8 cellular contexts compared by ENCODE assay signal in the genomic region with DNA sequence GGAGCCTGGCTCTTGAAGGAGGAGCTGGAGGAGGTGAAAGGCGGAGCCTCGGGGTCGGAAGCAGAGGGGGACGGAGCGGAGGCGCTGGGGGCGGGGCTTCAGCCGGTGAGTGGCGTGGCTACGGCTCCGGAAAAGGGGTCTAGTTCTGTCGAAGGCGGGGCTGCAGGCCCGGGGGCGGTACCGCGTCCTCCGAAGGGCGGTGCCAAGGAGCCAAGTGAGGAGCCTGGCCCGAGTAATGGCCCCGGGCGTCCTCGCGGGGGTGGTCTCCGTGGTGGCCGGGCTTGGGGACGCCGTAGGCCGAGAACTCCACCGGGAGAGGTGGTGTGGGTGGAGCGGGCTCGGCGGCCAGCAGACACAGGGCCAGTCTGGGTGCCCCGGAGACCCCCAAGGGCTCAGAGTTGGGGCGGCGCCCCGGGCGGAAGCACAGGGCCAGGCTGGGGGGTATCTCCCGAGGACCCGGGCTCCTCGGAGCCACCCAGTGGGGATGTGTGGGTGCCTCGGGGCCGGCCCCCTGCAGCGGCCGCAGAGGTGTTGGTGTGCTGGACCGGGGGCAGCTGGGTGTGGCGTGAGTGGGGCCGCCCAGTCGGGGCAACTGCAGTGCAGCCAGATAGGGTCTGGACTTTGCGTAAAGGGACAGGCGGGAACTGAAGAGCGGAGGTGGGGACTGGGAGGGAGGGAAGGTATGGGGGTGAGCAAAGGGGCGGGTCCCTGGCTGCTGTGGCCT. TPM values are rescaled to one million over a fixed set of nuclear protein-coding genes. Genes with fewer than 3 reads are reported as not detected.
DNase-seq lines count a peak whose midpoint lies in the region; ATAC-seq and TF ChIP-seq lines count a peak whose summit lies in the region.

No MANE protein-coding gene starts in this region.

- no peaks in the 10 kb centered on the region for H3K27me3 Mint-ChIP-seq in activated naive CD8-positive, alpha-beta T cell treated with anti-CD3 and anti-CD28 coated beads, Interleukin-2, amount 10 ng/mL, durations not matched to agents 7 days and 5 days

- peak; percentile 79 for TF ChIP-seq POLR2A in GM10847 (IDR thresholded peaks at IDR 0.05; ENCODE audit: extremely low read depth, insufficient read length)
- peak in 3 of 4 donors; percentile 34 to 58 (median 45) for TF ChIP-seq POLR2A in upper lobe of left lung (IDR thresholded peaks at IDR 0.05)

- H3K27ac Mint-ChIP-seq in activated naive CD8-positive, alpha-beta T cell treated with anti-CD3 and anti-CD28 coated beads, Interleukin-2, amount 10 ng/mL, durations not matched to agents 7 days and 5 days: peak overlapping the region; percentile 98

- peaks cover 15 to 66% (median 39%) of the 10 kb centered on the region in 9 donors for H3K4me1 ChIP-seq in heart right ventricle
- peaks cover 55 to 73% (median 59%) of the 10 kb centered on the region in 4 donors for H3K4me1 ChIP-seq in upper lobe of left lung

- H3K27me3 ChIP-seq in heart right ventricle: no peaks in the 10 kb centered on the region
- H3K27me3 ChIP-seq in upper lobe of left lung: no peaks in the 10 kb centered on the region

- peaks cover 24% of the 10 kb centered on the region for H3K4me1 Mint-ChIP-seq in activated naive CD8-positive, alpha-beta T cell treated with anti-CD3 and anti-CD28 coated beads, Interleukin-2, amount 10 ng/mL, durations not matched to agents 7 days and 5 days

- H3K27ac ChIP-seq in heart right ventricle (peak overlapping the region; percentile 90 to 100 (median 98)), upper lobe of left lung (peak overlapping the region; percentile 93 to 99 (median 98))

- peak; percentile 95 for DNase-seq in NCI-H1105 treated with DMSO at 0.1 percent for 48 hours (lab: John Stamatoyannopoulos, UW)
- DNase-seq in SKM-1 treated with dmso at 0.1 percent for 144 hours (lab: John Stamatoyannopoulos, UW; ENCODE audit: unreplicated experiment): peak; percentile 96
- DNase-seq in activated naive CD8-positive, alpha-beta T cell treated with anti-CD3 and anti-CD28 coated beads, Interleukin-2, amount 10 ng/mL, durations not matched to agents 7 days and 5 days: peak; percentile 100
- DNase-seq in heart right ventricle: peak; percentile 100
- peak; percentile 100 for DNase-seq in posterior vena cava (ENCODE audit: low spot score)
- DNase-seq in upper lobe of left lung: peak; percentile 100

- POLR2A ChIA-PET in activated naive CD8-positive, alpha-beta T cell treated with anti-CD3 and anti-CD28 coated beads, Interleukin-2, amount 10 ng/mL, durations not matched to agents 7 days and 5 days (lab: Charles Lee): interaction anchor here (0.7 to 7.1 kb wide), 14 partner anchors 9 to 117 kb away, joined by 3 to 106 read pairs (median 5); partner anchors contain the start of genes BAD, DNAJC4, ESRRA and FERMT3

- no peak for TF ChIP-seq EP300 in upper lobe of left lung (IDR thresholded peaks at IDR 0.05)

- H3K9me3 ChIP-seq in heart right ventricle: no peaks in the 10 kb centered on the region
- no peaks in the 10 kb centered on the region for H3K9me3 ChIP-seq in upper lobe of left lung

- peaks cover 0 to 46% (median 14%) of the 10 kb centered on the region in 9 donors for H3K36me3 ChIP-seq in heart right ventricle
- peaks cover 0 to 31% (median 18%) of the 10 kb centered on the region in 4 donors for H3K36me3 ChIP-seq in upper lobe of left lung

- ATAC-seq in HG02623 (IDR thresholded peaks at IDR 0.05; ENCODE audit: unreplicated experiment) (peak; percentile 2), heart right ventricle (peak; percentile 3 to 94 (median 12)), upper lobe of left lung (ENCODE audit: low FRiP score in 2 of 2) (peak; percentile 2 to 96)
- ATAC-seq in activated naive CD8-positive, alpha-beta T cell treated with anti-CD3 and anti-CD28 coated beads, Interleukin-2, amount 10 ng/mL, durations not matched to agents 7 days and 5 days (ENCODE audit: low read depth): peak; percentile 66

- TF ChIP-seq CTCF in heart right ventricle (IDR thresholded peaks at IDR 0.05) (peak in 3 of 9 donors; percentile 7 to 20 (median 17)), upper lobe of left lung (IDR thresholded peaks at IDR 0.05) (peak in 3 of 6 experiments; percentile 11 to 38 (median 14))

- peaks cover 18% of the 10 kb centered on the region for H3K36me3 Mint-ChIP-seq in activated naive CD8-positive, alpha-beta T cell treated with anti-CD3 and anti-CD28 coated beads, Interleukin-2, amount 10 ng/mL, durations not matched to agents 7 days and 5 days

- H3K4me3 Mint-ChIP-seq in activated naive CD8-positive, alpha-beta T cell treated with anti-CD3 and anti-CD28 coated beads, Interleukin-2, amount 10 ng/mL, durations not matched to agents 7 days and 5 days: peak overlapping the region; percentile 96

- H3K9me3 Mint-ChIP-seq in activated naive CD8-positive, alpha-beta T cell treated with anti-CD3 and anti-CD28 coated beads, Interleukin-2, amount 10 ng/mL, durations not matched to agents 7 days and 5 days: no peaks in the 10 kb centered on the region

- 0 to 1% methylated on average over 53 of the region's 53 CpGs for WGBS in heart right ventricle, 2 donors
- 0% methylated on average over 21 to 35 of the region's 53 CpGs for WGBS in upper lobe of left lung, 2 donors

- H3K4me3 ChIP-seq in heart right ventricle: peak overlapping the region; percentile 73 to 99 (median 88)
- peak overlapping the region; percentile 71 to 97 (median 90) for H3K4me3 ChIP-seq in upper lobe of left lung

- intact Hi-C loops in heart right ventricle (cut with DNase I) (loop anchor here in 3 of 10 donors (1.0 to 2.0 kb wide), 2 partner anchors 29 kb away; no protein-coding TSS in a partner anchor), posterior vena cava (cut with DNase I) (loop anchor here in 1 of 2 donors (10.0 kb wide), 1 partner anchor 63 kb away; the partner anchor contains the start of genes CATSPERZ and ESRRA)

RNA-seq across cellular contexts. Expression of gene FKBP2, which starts 0.7 kb away (rescaled TPM):
- total RNA-seq in activated naive CD8-positive, alpha-beta T cell treated with anti-CD3 and anti-CD28 coated beads, Interleukin-2, amount 10 ng/mL, durations not matched to agents 7 days and 5 days: 10 to 100 TPM; 27.7 to 28.1 TPM
- total RNA-seq in heart right ventricle: 10 to 100 TPM; 40.2 to 82.0 (median 45.9) TPM
- 100 to 1,000 TPM; 376 to 404 TPM for polyA plus RNA-seq in heart right ventricle
- total RNA-seq in posterior vena cava: 10 to 100 TPM; 50.6 to 56.7 TPM
- 100 to 1,000 TPM in 1 of 6 donors, 10 to 100 TPM in 5; 40.9 to 132 (median 63.1) TPM for total RNA-seq in upper lobe of left lung

RNA-seq across cellular contexts. Expression of gene PPP1R14B, which starts 5.2 kb away (rescaled TPM):
- 100 to 1,000 TPM; 122 to 124 TPM for total RNA-seq in activated naive CD8-positive, alpha-beta T cell treated with anti-CD3 and anti-CD28 coated beads, Interleukin-2, amount 10 ng/mL, durations not matched to agents 7 days and 5 days
- total RNA-seq in heart right ventricle: 100 to 1,000 TPM in 4 of 10 donors, 10 to 100 TPM in 6; 52.4 to 194 (median 77.2) TPM
- 100 to 1,000 TPM; 229 to 331 TPM for polyA plus RNA-seq in heart right ventricle
- 100 to 1,000 TPM; 102 to 190 TPM for total RNA-seq in posterior vena cava
- total RNA-seq in upper lobe of left lung: 100 to 1,000 TPM in 1 of 6 donors, 10 to 100 TPM in 5; 51.4 to 118 (median 60.3) TPM

RNA-seq across cellular contexts. Expression of gene VEGFB, which starts 7.2 kb away (rescaled TPM):
- 10 to 100 TPM; 93.4 to 98.8 TPM for total RNA-seq in activated naive CD8-positive, alpha-beta T cell treated with anti-CD3 and anti-CD28 coated beads, Interleukin-2, amount 10 ng/mL, durations not matched to agents 7 days and 5 days
- total RNA-seq in heart right ventricle (100 to 1,000 TPM; 245 to 353 (median 277) TPM), posterior vena cava (100 to 1,000 TPM; 163 to 190 TPM), upper lobe of left lung (100 to 1,000 TPM in 3 of 6 donors, 10 to 100 TPM in 3; 25.1 to 171 (median 124) TPM)
- polyA plus RNA-seq in heart right ventricle: 100 to 1,000 TPM; 158 to 291 TPM

RNA-seq across cellular contexts. Expression of gene PLCB3, which starts 9.7 kb away (rescaled TPM):
- 10 to 100 TPM; 18.6 to 18.9 TPM for total RNA-seq in activated naive CD8-positive, alpha-beta T cell treated with anti-CD3 and anti-CD28 coated beads, Interleukin-2, amount 10 ng/mL, durations not matched to agents 7 days and 5 days
- total RNA-seq in heart right ventricle (10 to 100 TPM in 3 of 10 donors, 1 to 10 TPM in 7; 5.8 to 13.3 (median 8.7) TPM), posterior vena cava (10 to 100 TPM; 26.1 to 28.3 TPM), upper lobe of left lung (10 to 100 TPM; 19.5 to 55.5 (median 30.3) TPM)
- 10 to 100 TPM in 1 of 2 donors, 1 to 10 TPM in 1; 9.5 to 13.1 TPM for polyA plus RNA-seq in heart right ventricle

RNA-seq across cellular contexts. Expression of gene DNAJC4, which starts 11.2 kb away (rescaled TPM):
- total RNA-seq in activated naive CD8-positive, alpha-beta T cell treated with anti-CD3 and anti-CD28 coated beads, Interleukin-2, amount 10 ng/mL, durations not matched to agents 7 days and 5 days: 10 to 100 TPM; 59.6 to 60.3 TPM
- total RNA-seq in heart right ventricle: 10 to 100 TPM; 46.6 to 64.7 (median 52.0) TPM
- polyA plus RNA-seq in heart right ventricle: 100 to 1,000 TPM in 1 of 2 donors, 10 to 100 TPM in 1; 48.0 to 173 TPM
- 10 to 100 TPM; 16.1 to 21.3 TPM for total RNA-seq in posterior vena cava
- total RNA-seq in upper lobe of left lung: 10 to 100 TPM; 25.0 to 52.0 (median 39.2) TPM

Comparison
In these comparisons a context has a peak if more than half of its experiments do, and no peak if none do; other contexts are left out.
1. Peak in every context shown above with its lines: DNase-seq, ATAC-seq, H3K4me3 ChIP-seq and H3K27ac ChIP-seq.
2. ATAC-seq: peak in every context shown above with its lines; median percentile 66 in activated naive CD8-positive, alpha-beta T cell treated with anti-CD3 and anti-CD28 coated beads, Interleukin-2, amount 10 ng/mL, durations not matched to agents 7 days and 5 days; 49 in upper lobe of left lung; 12 in heart right ventricle; 2 in HG02623.